In genomic region chr4:98838977-98839618, GRCh38 we compare ENCODE assay signal across 1 cellular context.
TF ChIP-seq lines count a peak whose summit lies in the region.

No MANE protein-coding gene starts in this region.

TF ChIP-seq in K562, 482 proteins besides CTCF, POLR2A, EP300 and RAD21 (continued from another document):
- no peak for TF ChIP-seq ZBTB49 (CRISPR knock-in tag; IDR thresholded peaks at IDR 0.05; ENCODE audit: borderline replicate concordance)
- TF ChIP-seq MAFG (tag; conservative IDR thresholded peaks at IDR 0.05) = peak; percentile 28; the same call in 1 of the 2 replicates
- no peak for TF ChIP-seq ZNF277 (CRISPR knock-in tag; IDR thresholded peaks at IDR 0.05; ENCODE audit: borderline replicate concordance)
- no peak for TF ChIP-seq SFPQ (IDR thresholded peaks at IDR 0.05; ENCODE audit: low read depth, low read length)
- no peak for TF ChIP-seq YBX1 (IDR thresholded peaks at IDR 0.05)
- TF ChIP-seq HNRNPLL (IDR thresholded peaks at IDR 0.05; ENCODE audit: low read depth, low read length, poor library complexity, severe bottlenecking) = no peak
- TF ChIP-seq PHF20 (IDR thresholded peaks at IDR 0.05; ENCODE audit: partially characterized antibody) = no peak
- TF ChIP-seq NFXL1 (CRISPR knock-in tag; IDR thresholded peaks at IDR 0.05) = no peak
- no peak for TF ChIP-seq HNRNPK (IDR thresholded peaks at IDR 0.05; ENCODE audit: low read depth, low read length, poor library complexity, severe bottlenecking)
- TF ChIP-seq TRIM24 (IDR thresholded peaks at IDR 0.05) = no peak
- no peak for TF ChIP-seq RFX5 (IDR thresholded peaks at IDR 0.05; ENCODE audit: low read depth, low read length)
- TF ChIP-seq E2F6 (IDR thresholded peaks at IDR 0.05; ENCODE audit: borderline replicate concordance in 1 of 2, extremely low read depth in 1 of 2, insufficient read depth in 1 of 2, insufficient read length in 1 of 2, low read depth in 1 of 2, low read length in 1 of 2, poor library complexity in 1 of 2, severe bottlenecking in 1 of 2) = peak; percentile 24 to 55
- TF ChIP-seq NFE2 (IDR thresholded peaks at IDR 0.05; ENCODE audit: low read depth) = peak; percentile 40; the same call in 1 of the 2 replicates
- no peak for TF ChIP-seq XRCC3 (IDR thresholded peaks at IDR 0.05)
- TF ChIP-seq RUNX1 (IDR thresholded peaks at IDR 0.05; ENCODE audit: low read depth) = no peak
- no peak for TF ChIP-seq TRIM25 (IDR thresholded peaks at IDR 0.05; ENCODE audit: borderline replicate concordance)
- TF ChIP-seq KDM2B (CRISPR knock-in tag; IDR thresholded peaks at IDR 0.05) = no peak
- 0 out of 2 replicates have a peak, but pooled peaks have one; percentile 33 for TF ChIP-seq MXI1 (IDR thresholded peaks at IDR 0.05; ENCODE audit: low read depth, low read length)
- no peak for TF ChIP-seq NR2C1 (IDR thresholded peaks at IDR 0.05)
- TF ChIP-seq NR2C1 (tag; IDR thresholded peaks at IDR 0.05) = no peak
- peak; percentile 83 for TF ChIP-seq MYC (IDR thresholded peaks at IDR 0.05; ENCODE audit: low read depth, low read length)
- no peak for TF ChIP-seq MYC (CRISPR knock-in tag; IDR thresholded peaks at IDR 0.05; ENCODE audit: borderline replicate concordance, low read depth)
- TF ChIP-seq ZNF740 (CRISPR knock-in tag; IDR thresholded peaks at IDR 0.05) = no peak
- TF ChIP-seq ZNF740 (tag; IDR thresholded peaks at IDR 0.05) = no peak
